8 cellular contexts compared by ENCODE assay signal in genomic region chr5:173963867-173964429, GRCh38. TPM values are rescaled to one million over a fixed set of nuclear protein-coding genes. Genes with fewer than 3 reads are reported as not detected.
A peak's percentile ranks its signal among the peaks of the same experiment; 100 is the strongest.
DNase-seq lines count a peak whose midpoint lies in the region; TF ChIP-seq lines count a peak whose summit lies in the region.

No MANE protein-coding gene starts in this region.

- no peaks in the 10 kb centered on the region for H3K27me3 ChIP-seq in Karpas-422 (ENCODE audit: low read length)

- peak overlapping the region; percentile 74 for H3K27ac Mint-ChIP-seq in progenitor cell of endocrine pancreas

- peak; percentile 21 for DNase-seq in ELR (ENCODE audit: low read depth)
- DNase-seq in NCI-H510A (lab: John Stamatoyannopoulos, UW), result peak; percentile 57
- DNase-seq in epidermal melanocyte (ENCODE audit: insufficient read length, low spot score), result peak; percentile 60
- DNase-seq in progenitor cell of endocrine pancreas (ENCODE audit: low spot score, unreplicated experiment), result no peak
- no peak for DNase-seq in NCI-H1048 (lab: John Stamatoyannopoulos, UW)
- no peak for DNase-seq in middle frontal gyrus (ENCODE audit: extremely low spot score, low spot score)
- no peak for DNase-seq in HCEC 1CT
- no peak for DNase-seq in Karpas-422

- no peaks in the 10 kb centered on the region for H3K27me3 Mint-ChIP-seq in progenitor cell of endocrine pancreas

- no peaks in the 10 kb centered on the region for H3K9me3 Mint-ChIP-seq in progenitor cell of endocrine pancreas (ENCODE audit: low read depth)

- H3K4me1 ChIP-seq in Karpas-422 (ENCODE audit: low read length), result no peaks in the 10 kb centered on the region

- H3K79me2 ChIP-seq in Karpas-422 (ENCODE audit: low read length), result no peaks in the 10 kb centered on the region

- no peaks in the 10 kb centered on the region for H3K9me2 ChIP-seq in Karpas-422 (replicated peaks; ENCODE audit: insufficient read depth, low read length)

- no peak overlapping the region for H3K4me2 ChIP-seq in Karpas-422 (ENCODE audit: low read depth, low read length, poor library complexity, severe bottlenecking)

- no peaks in the 10 kb centered on the region for H3K36me3 Mint-ChIP-seq in progenitor cell of endocrine pancreas (ENCODE audit: insufficient read depth)

- peak overlapping the region; percentile 56 for H3K4me3 Mint-ChIP-seq in progenitor cell of endocrine pancreas (ENCODE audit: low read depth)

- H3K27ac ChIP-seq in Karpas-422 (ENCODE audit: low read length), result no peak overlapping the region

- H2AFZ ChIP-seq in Karpas-422 (ENCODE audit: low read length), result no peak overlapping the region

- no peaks in the 10 kb centered on the region for H4K20me1 ChIP-seq in Karpas-422 (ENCODE audit: insufficient read depth, low read depth, low read length)

- H3K4me3 ChIP-seq in Karpas-422 (ENCODE audit: low read length), result no peak overlapping the region

- no peak for TF ChIP-seq CTCF in progenitor cell of endocrine pancreas (IDR thresholded peaks at IDR 0.05; ENCODE audit: unreplicated experiment)

- peaks cover 3% of the 10 kb centered on the region for H3K4me1 Mint-ChIP-seq in progenitor cell of endocrine pancreas (ENCODE audit: low read depth)

- H3K36me3 ChIP-seq in Karpas-422 (ENCODE audit: insufficient read depth, low read length), result no peaks in the 10 kb centered on the region

- no peaks in the 10 kb centered on the region for H3K9me3 ChIP-seq in Karpas-422 (ENCODE audit: low read length)

- no peak overlapping the region for H3K9ac ChIP-seq in Karpas-422 (ENCODE audit: low read length)

RNA-seq across cellular contexts. Expression of gene C5orf47, which starts 25.0 kb away (rescaled TPM):
- not detected in 2 replicates for total RNA-seq in progenitor cell of endocrine pancreas
- not detected in 2 replicates for total RNA-seq in Karpas-422 (2014; rRNA removed; shearing (Covaris generic); ENCODE audit: low replicate concordance)

Comparison
In these comparisons a context has a peak if more than half of its experiments do, and no peak if none do; other contexts are left out.
1. DNase-seq: peak in ELR (single experiment), NCI-H510A (single experiment) and epidermal melanocyte (single experiment); none in progenitor cell of endocrine pancreas (single experiment), NCI-H1048 (single experiment), middle frontal gyrus (single experiment), HCEC 1CT (single experiment) and Karpas-422 (single experiment).